Comparison of ENCODE assay signal across 8 cellular contexts in genomic region chr14:49620182-49621113, GRCh38. TPM values are rescaled to one million over a fixed set of nuclear protein-coding genes. Genes with fewer than 3 reads are reported as not detected.
DNase-seq lines count a peak whose midpoint lies in the region; ATAC-seq and TF ChIP-seq lines count a peak whose summit lies in the region.

TSS of gene MGAT2 (plus strand) at chr14:49620799. CDS start at chr14:49621269, 470 bp downstream.
TSS of gene RPL36AL (minus strand) at chr14:49620626. CDS start at chr14:49619104, 1,522 bp downstream.

- peaks cover 18 to 25% of the 10 kb centered on the region in 2 donors for H3K4me1 ChIP-seq in muscle layer of duodenum (ENCODE audit: control insufficient read depth in 1 of 2, insufficient read depth in 2 of 2, low read length in 2 of 2)

- H3K27ac ChIP-seq in muscle layer of duodenum (ENCODE audit: low read length) = peak within 1 kb of the TSS; percentile 99

- H3K9me3 ChIP-seq in muscle layer of duodenum (ENCODE audit: control insufficient read depth in 1 of 2, low read length in 2 of 2) = no peaks in the 10 kb centered on the region

- no peaks in the 10 kb centered on the region for H3K27me3 ChIP-seq in muscle layer of duodenum (ENCODE audit: low read depth, low read length)

- H3K36me3 Mint-ChIP-seq in activated T-cell treated with anti-CD3 and anti-CD28 coated beads, Interleukin-2, amount 50 U/mL, for 4 hours (ENCODE audit: insufficient read depth) = peaks cover 33% of the 10 kb centered on the region

- no peaks in the 10 kb centered on the region for H3K9me3 Mint-ChIP-seq in activated T-cell treated with anti-CD3 and anti-CD28 coated beads, Interleukin-2, amount 50 U/mL, for 4 hours

- no peaks in the 10 kb centered on the region for H3K27me3 Mint-ChIP-seq in activated T-cell treated with anti-CD3 and anti-CD28 coated beads, Interleukin-2, amount 50 U/mL, for 4 hours (ENCODE audit: low read depth)

- H3K36me3 ChIP-seq in muscle layer of duodenum (ENCODE audit: control insufficient read depth in 1 of 2, insufficient read depth in 2 of 2, low read length in 2 of 2) = peaks cover 5 to 9% of the 10 kb centered on the region in 2 donors

- peaks cover 49% of the 10 kb centered on the region for H3K4me1 Mint-ChIP-seq in activated T-cell treated with anti-CD3 and anti-CD28 coated beads, Interleukin-2, amount 50 U/mL, for 4 hours (ENCODE audit: low read depth)

- peak; percentile 91 for ATAC-seq in GM21723 (IDR thresholded peaks at IDR 0.05; ENCODE audit: unreplicated experiment)
- peak; percentile 91 for ATAC-seq in activated T-cell treated with anti-CD3 and anti-CD28 coated beads, Interleukin-2, amount 50 U/mL, for 4 hours
- peak; percentile 98 for ATAC-seq in esophagus mucosa

- H3K4me3 Mint-ChIP-seq in activated T-cell treated with anti-CD3 and anti-CD28 coated beads, Interleukin-2, amount 50 U/mL, for 4 hours = peak within 1 kb of the TSS; percentile 97

- peak within 1 kb of the TSS; percentile 90 to 96 for H3K4me3 ChIP-seq in muscle layer of duodenum (ENCODE audit: low read depth in 1 of 2, low read length in 2 of 2)

- DNase-seq in DMS79 treated with DMSO at 0.1 percent for 48 hours (lab: John Stamatoyannopoulos, UW) (peak; percentile 99), KG1 (lab: John Stamatoyannopoulos, UW) (peak; percentile 91)
- peak; percentile 89 for DNase-seq in activated T-cell treated with anti-CD3 and anti-CD28 coated beads, Interleukin-2, amount 50 U/mL, for 4 hours
- DNase-seq in stimulated activated CD8-positive, alpha-beta memory T cell treated with anti-CD3 and anti-CD28 coated beads, Interleukin-7, amount 100 ng/mL, for 4 hours (ENCODE audit: low read depth in 2 of 2) = peak; percentile 90 to 93

TF ChIP-seq in PFSK-1, 5 proteins besides CTCF, POLR2A, EP300 and RAD21:
- peak; percentile 91 for TF ChIP-seq POLR2AphosphoS5 (IDR thresholded peaks at IDR 0.05; ENCODE audit: low read depth, low read length)
- TF ChIP-seq SIN3A (IDR thresholded peaks at IDR 0.05; ENCODE audit: borderline replicate concordance, insufficient read depth, low read length) = 0 out of 2 replicates have a peak, but pooled peaks have one; percentile 73
- TF ChIP-seq REST (IDR thresholded peaks at IDR 0.05; ENCODE audit: insufficient read depth in 1 of 2, low read depth in 2 of 2, low read length in 2 of 2) = peak in 1 of 2 experiments; percentile 43; a peak in 1 of 4 replicates
- TF ChIP-seq TAF1 (IDR thresholded peaks at IDR 0.05; ENCODE audit: borderline replicate concordance, insufficient read depth, low read length) = peak; percentile 92
- peak; percentile 58 for TF ChIP-seq FOXP2 (optimal IDR thresholded peaks at IDR 0.05; ENCODE audit: borderline replicate concordance, extremely low read depth, extremely low read length, insufficient read depth)

RNA-seq across cellular contexts. Expression of gene MGAT2, which starts in this region (rescaled TPM):
- polyA plus RNA-seq in PFSK-1 (2012; ENCODE audit: insufficient read length, low read depth) = 13.1 TPM
- total RNA-seq in activated T-cell treated with anti-CD3 and anti-CD28 coated beads, Interleukin-2, amount 50 U/mL, for 4 hours = 10 to 100 TPM; 53.8 to 55.0 (median 54.6) TPM
- total RNA-seq in esophagus mucosa = 15.1 TPM

RNA-seq across cellular contexts. Expression of gene RPL36AL, which starts in this region (rescaled TPM):
- 79.5 TPM for polyA plus RNA-seq in PFSK-1 (2012; ENCODE audit: insufficient read length, low read depth)
- total RNA-seq in activated T-cell treated with anti-CD3 and anti-CD28 coated beads, Interleukin-2, amount 50 U/mL, for 4 hours = 100 to 1,000 TPM; 294 to 316 (median 301) TPM
- 129 TPM for total RNA-seq in esophagus mucosa

Comparison
In these comparisons a context has a peak if more than half of its experiments do, and no peak if none do; other contexts are left out.
1. Peak in every context shown above with its lines: DNase-seq, ATAC-seq, H3K4me3 ChIP-seq and H3K27ac ChIP-seq.